Comparison of ENCODE assay signal across 8 cellular contexts in the genomic region with DNA sequence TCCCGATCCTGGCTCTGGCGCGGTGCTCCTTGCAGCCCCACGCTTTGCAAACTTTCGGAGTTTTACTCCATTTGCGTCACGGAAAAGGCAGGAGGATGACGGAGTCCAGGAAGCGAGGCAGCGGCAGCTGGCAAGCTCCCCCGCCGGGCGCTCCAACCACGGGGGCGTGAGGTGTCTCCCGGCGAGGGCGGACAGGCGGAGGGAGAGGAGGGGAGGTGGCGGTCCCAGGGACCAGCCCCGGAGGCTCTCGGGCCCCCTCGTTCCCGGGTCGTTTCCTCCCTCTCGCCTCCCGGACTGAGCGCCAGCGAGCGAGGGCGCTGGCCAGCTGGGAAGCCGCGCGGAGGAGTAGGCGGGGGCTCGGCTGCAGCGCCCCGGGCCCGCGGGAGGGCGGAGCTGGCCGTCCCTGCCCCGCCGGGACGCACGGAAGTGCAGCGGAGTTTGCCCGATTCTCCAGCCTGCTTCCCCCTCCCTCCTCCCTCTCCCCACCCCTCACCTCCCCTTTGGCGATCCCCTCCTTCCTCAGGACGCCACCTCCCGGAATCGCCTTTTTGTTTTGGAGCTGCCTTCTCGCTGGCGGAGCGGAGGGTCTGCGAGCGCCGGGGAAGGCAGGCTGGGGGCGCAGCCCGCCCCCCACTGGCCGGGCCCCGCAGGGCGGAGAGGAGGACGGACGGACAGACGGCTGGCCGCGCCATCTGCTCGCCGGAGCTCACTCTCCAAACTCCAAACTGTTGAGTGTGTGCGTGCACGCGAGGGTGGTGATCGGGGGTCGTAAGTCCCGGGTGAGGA. TPM values are rescaled to one million over a fixed set of nuclear protein-coding genes. Genes with fewer than 3 reads are reported as not detected.
DNase-seq lines count a peak whose midpoint lies in the region; ATAC-seq and TF ChIP-seq lines count a peak whose summit lies in the region.

A gene with protein sequence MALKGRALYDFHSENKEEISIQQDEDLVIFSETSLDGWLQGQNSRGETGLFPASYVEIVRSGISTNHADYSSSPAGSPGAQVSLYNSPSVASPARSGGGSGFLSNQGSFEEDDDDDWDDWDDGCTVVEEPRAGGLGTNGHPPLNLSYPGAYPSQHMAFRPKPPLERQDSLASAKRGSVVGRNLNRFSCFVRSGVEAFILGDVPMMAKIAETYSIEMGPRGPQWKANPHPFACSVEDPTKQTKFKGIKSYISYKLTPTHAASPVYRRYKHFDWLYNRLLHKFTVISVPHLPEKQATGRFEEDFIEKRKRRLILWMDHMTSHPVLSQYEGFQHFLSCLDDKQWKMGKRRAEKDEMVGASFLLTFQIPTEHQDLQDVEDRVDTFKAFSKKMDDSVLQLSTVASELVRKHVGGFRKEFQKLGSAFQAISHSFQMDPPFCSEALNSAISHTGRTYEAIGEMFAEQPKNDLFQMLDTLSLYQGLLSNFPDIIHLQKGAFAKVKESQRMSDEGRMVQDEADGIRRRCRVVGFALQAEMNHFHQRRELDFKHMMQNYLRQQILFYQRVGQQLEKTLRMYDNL (plus strand): TSS at position 543 of the 786 bp plus-strand sequence. CDS start 1,191 bp downstream, outside the sequence.

- POLR2A ChIA-PET in A673 (lab: Charles Lee; ENCODE audit: low non-redundant PET) = interaction anchor here (0.5 to 0.7 kb wide), 2 partner anchors 205 to 664 kb away, joined by 4 to 7 read pairs; a partner anchor contains a TSS

- H3K9ac ChIP-seq in endocrine pancreas (ENCODE audit: control insufficient read depth, insufficient read depth, low read length) = peak within 1 kb of the TSS; percentile 76

- H3K27me3 Mint-ChIP-seq in activated CD8-positive, alpha-beta memory T cell treated with anti-CD3 and anti-CD28 coated beads, Interleukin-2, amount 10 ng/mL, durations not matched to agents 7 days and 5 days = peaks cover 19% of the 10 kb centered on the region

- H3K36me3 Mint-ChIP-seq in activated CD8-positive, alpha-beta memory T cell treated with anti-CD3 and anti-CD28 coated beads, Interleukin-2, amount 10 ng/mL, durations not matched to agents 7 days and 5 days = no peaks in the 10 kb centered on the region

- CTCF ChIA-PET in A673 (lab: Charles Lee) = interaction anchor here (0.5 to 2.4 kb wide), 4 partner anchors 9 to 280 kb away, joined by 4 to 10 read pairs (median 7); a partner anchor contains a TSS
- CTCF ChIA-PET in activated CD8-positive, alpha-beta memory T cell treated with anti-CD3 and anti-CD28 coated beads, Interleukin-2, amount 10 ng/mL, durations not matched to agents 7 days and 5 days (lab: Charles Lee) = interaction anchor here (0.6 to 2.6 kb wide), 16 partner anchors 9 to 281 kb away, joined by 3 to 14 read pairs (median 6); a partner anchor contains a TSS

- H3K36me3 ChIP-seq in A673 (ENCODE audit: insufficient read depth, low read length, poor library complexity, severe bottlenecking) = no peaks in the 10 kb centered on the region
- H3K36me3 ChIP-seq in endocrine pancreas (ENCODE audit: control insufficient read depth, insufficient read depth, low read length) = no peaks in the 10 kb centered on the region

- H3K27ac ChIP-seq in A673 (ENCODE audit: low read depth, low read length, poor library complexity, severe bottlenecking) = peak within 1 kb of the TSS; percentile 76

- H3K4me3 ChIP-seq in A673 (ENCODE audit: low read depth, low read length, poor library complexity, severe bottlenecking) (peak within 1 kb of the TSS; percentile 96), endocrine pancreas (ENCODE audit: control insufficient read depth, insufficient read depth, low read length) (peak within 1 kb of the TSS; percentile 68)

- BruUV-seq in A673 (replicated peaks; lab: Mats Ljungman, UMichigan) = no TSS peak

- DNase-seq in A673 (ENCODE audit: low spot score) = peak; percentile 77
- DNase-seq in NCI-H526 (lab: John Stamatoyannopoulos, UW) = peak; percentile 16 to 82
- peak; percentile 72 for DNase-seq in activated CD8-positive, alpha-beta memory T cell treated with anti-CD3 and anti-CD28 coated beads, Interleukin-2, amount 10 ng/mL, durations not matched to agents 7 days and 5 days
- peak; percentile 87 to 91 for DNase-seq in lung microvascular endothelial cell (ENCODE audit: low read depth in 2 of 2)
- peak; percentile 28 for DNase-seq in stimulated activated CD8-positive, alpha-beta memory T cell treated with anti-CD3 and anti-CD28 coated beads, Interleukin-12 subunit alpha, Interleukin-12 subunit beta, amount 100 ng/mL, for 24 hours (ENCODE audit: extremely low read depth)
- DNase-seq in KG1 (lab: John Stamatoyannopoulos, UW) = no peak

- H3K9me3 ChIP-seq in A673 (ENCODE audit: low read depth, low read length, poor library complexity, severe bottlenecking) (no peaks in the 10 kb centered on the region), endocrine pancreas (ENCODE audit: control insufficient read depth, low read length) (no peaks in the 10 kb centered on the region)

- peak within 1 kb of the TSS; percentile 76 for H3K4me3 Mint-ChIP-seq in activated CD8-positive, alpha-beta memory T cell treated with anti-CD3 and anti-CD28 coated beads, Interleukin-2, amount 10 ng/mL, durations not matched to agents 7 days and 5 days

- H3K27ac Mint-ChIP-seq in activated CD8-positive, alpha-beta memory T cell treated with anti-CD3 and anti-CD28 coated beads, Interleukin-2, amount 10 ng/mL, durations not matched to agents 7 days and 5 days = no peak within 1 kb of the TSS

- ATAC-seq in GM18867 (IDR thresholded peaks at IDR 0.05; ENCODE audit: unreplicated experiment) = peak; percentile 45
- peak; percentile 72 for ATAC-seq in activated CD8-positive, alpha-beta memory T cell treated with anti-CD3 and anti-CD28 coated beads, Interleukin-2, amount 10 ng/mL, durations not matched to agents 7 days and 5 days

- H3K27me3 ChIP-seq in A673 (replicated peaks; ENCODE audit: insufficient read depth, low read depth, low read length, poor library complexity) (no peaks in the 10 kb centered on the region), endocrine pancreas (ENCODE audit: control insufficient read depth, insufficient read depth, low read length) (no peaks in the 10 kb centered on the region)

- H3K4me1 ChIP-seq in A673 (ENCODE audit: insufficient read depth, low read length, poor library complexity, severe bottlenecking) (peaks cover 6% of the 10 kb centered on the region), endocrine pancreas (ENCODE audit: control insufficient read depth, insufficient read depth, low read length) (no peaks in the 10 kb centered on the region)

- H3K4me1 Mint-ChIP-seq in activated CD8-positive, alpha-beta memory T cell treated with anti-CD3 and anti-CD28 coated beads, Interleukin-2, amount 10 ng/mL, durations not matched to agents 7 days and 5 days = peaks cover 26% of the 10 kb centered on the region

- H3K9me3 Mint-ChIP-seq in activated CD8-positive, alpha-beta memory T cell treated with anti-CD3 and anti-CD28 coated beads, Interleukin-2, amount 10 ng/mL, durations not matched to agents 7 days and 5 days (ENCODE audit: low read depth) = no peaks in the 10 kb centered on the region

- TF ChIP-seq CTCF in A673 (conservative IDR thresholded peaks at IDR 0.05; ENCODE audit: low read depth, low read length) = peak; percentile 66

- intact Hi-C loops in A673 (cut with micrococcal nuclease; ENCODE audit: unreplicated experiment) = loop anchor here (5.0 kb wide), 1 partner anchor 140 kb away; no protein-coding TSS in a partner anchor

RNA-seq across cellular contexts. Expression of the gene that starts here (rescaled TPM):
- total RNA-seq in A673 (2021) = 3.4 and 5.6 TPM in 2 replicates
- 1 to 10 TPM; 1.4 to 3.5 TPM for total RNA-seq in activated CD8-positive, alpha-beta memory T cell treated with anti-CD3 and anti-CD28 coated beads, Interleukin-2, amount 10 ng/mL, durations not matched to agents 7 days and 5 days
- total RNA-seq in lung microvascular endothelial cell = 7.6 and 13.3 TPM in 2 replicates
